ENCODE assay signal across 30 cellular contexts in genomic region chr6:20640181-20640580, GRCh38.
DNase-seq lines count a peak whose midpoint lies in the region; ATAC-seq and TF ChIP-seq lines count a peak whose summit lies in the region.
"Had no signal": no experiment of that assay in that cellular context is flagged by ENCODE, and none has a peak within 500 bp of the region (broad histone marks: within the 10 kb centered on the region; RNA-seq: fewer than 3 reads in every experiment).

No MANE protein-coding gene starts in this region.

- TF ChIP-seq CTCF in mesothelial cell of epicardium (IDR thresholded peaks at IDR 0.05; ENCODE audit: unreplicated experiment) (no peak), GM13977 (IDR thresholded peaks at IDR 0.05; ENCODE audit: extremely low read depth, insufficient read depth, missing control alignments) (no peak)

- in situ Hi-C loops in GM13977 (cut with MboI; ENCODE audit: low pct_unique_long_range_greater_than_20kb, low sequenced_read_pairs, unreplicated experiment): no loop called here

- no peak for ATAC-seq in HG02970 (IDR thresholded peaks at IDR 0.05; ENCODE audit: low FRiP score, unreplicated experiment)
- ATAC-seq in HG03442 (IDR thresholded peaks at IDR 0.05; ENCODE audit: unreplicated experiment): no peak
- ATAC-seq: A549, left colon, Panc1 had no signal

- H3K4me1 Mint-ChIP-seq in mesothelial cell of epicardium: peaks cover 16% of the 10 kb centered on the region
- H3K4me1 Mint-ChIP-seq in CD4-positive, alpha-beta memory T cell: peaks cover 0 to 9% (median 2%) of the 10 kb centered on the region in 4 donors
- H3K4me1 Mint-ChIP-seq: activated CD4-positive, alpha-beta memory T cell treated with anti-CD3 and anti-CD28 coated beads, Interleukin-2, amount 10 ng/mL, durations not matched to agents 7 days and 5 days; B cell had no signal

- H3K27ac ChIP-seq in cingulate gyrus (ENCODE audit: low read depth, low read length): peak overlapping the region; percentile 0
- H3K27ac ChIP-seq in CD4-positive, alpha-beta memory T cell (ENCODE audit: low read depth, low read length): no peak overlapping the region
- H3K27ac ChIP-seq: A549, brain microvascular endothelial cell, sigmoid colon, transverse colon had no signal

- CTCF ChIA-PET in CD4-positive, alpha-beta memory T cell (lab: Charles Lee; ENCODE audit: partially characterized antibody): no interaction called here

- POLR2A ChIA-PET in CD4-positive, alpha-beta memory T cell (lab: Charles Lee; ENCODE audit: partially characterized antibody): no interaction called here

- no peaks in the 10 kb centered on the region for H3K36me3 ChIP-seq in CD4-positive, alpha-beta memory T cell (ENCODE audit: insufficient read depth, low read length)
- H3K36me3 ChIP-seq: brain microvascular endothelial cell, sigmoid colon, transverse colon had no signal

- peak overlapping the region; percentile 43 for H3K27ac Mint-ChIP-seq in mesothelial cell of epicardium
- H3K27ac Mint-ChIP-seq in CD4-positive, alpha-beta memory T cell: no peak overlapping the region
- H3K27ac Mint-ChIP-seq: activated CD4-positive, alpha-beta memory T cell treated with anti-CD3 and anti-CD28 coated beads, Interleukin-2, amount 10 ng/mL, durations not matched to agents 7 days and 5 days; activated T-helper 1 cell treated with anti-CD3 and anti-CD28 coated beads, Interleukin-12 subunit alpha, Interleukin-12 subunit beta, Interleukin-2, Interleukin-4 antibody, amounts not matched to agents 30 ng/mL and 10 ng/mL and 1 ng/mL, durations not matched to agents 14 hours and 24 hours and 36 hours; B cell; CD8-positive, alpha-beta memory T cell; immature natural killer cell; progenitor cell of endocrine pancreas had no signal

- no peaks in the 10 kb centered on the region for H3K9me3 ChIP-seq in CD4-positive, alpha-beta memory T cell (ENCODE audit: control insufficient read depth in 1 of 2, low read length in 2 of 2)
- H3K9me3 ChIP-seq: A549, sigmoid colon, transverse colon had no signal

- no peaks in the 10 kb centered on the region for H3K4me1 ChIP-seq in CD4-positive, alpha-beta memory T cell (ENCODE audit: insufficient read depth, low read length)
- H3K4me1 ChIP-seq: A549, sigmoid colon, transverse colon had no signal

- peaks cover 3% of the 10 kb centered on the region for H3K9me3 Mint-ChIP-seq in mesothelial cell of epicardium
- no peaks in the 10 kb centered on the region for H3K9me3 Mint-ChIP-seq in CD4-positive, alpha-beta memory T cell
- H3K9me3 Mint-ChIP-seq: activated CD4-positive, alpha-beta memory T cell treated with anti-CD3 and anti-CD28 coated beads, Interleukin-2, amount 10 ng/mL, durations not matched to agents 7 days and 5 days; activated T-helper 1 cell treated with anti-CD3 and anti-CD28 coated beads, Interleukin-12 subunit alpha, Interleukin-12 subunit beta, Interleukin-2, Interleukin-4 antibody, amounts not matched to agents 30 ng/mL and 10 ng/mL and 1 ng/mL, durations not matched to agents 14 hours and 24 hours and 36 hours; CD8-positive, alpha-beta memory T cell; immature natural killer cell had no signal

- DNase-seq in Ammon's horn (ENCODE audit: low spot score): peak; percentile 51
- peak; percentile 48 for DNase-seq in NCI-H1048 (lab: John Stamatoyannopoulos, UW)
- no peak for DNase-seq in mesothelial cell of epicardium (ENCODE audit: low spot score in 2 of 2, unreplicated experiment in 2 of 2)
- no peak for DNase-seq in CD4-positive, alpha-beta memory T cell
- no peak for DNase-seq in GM13977 (ENCODE audit: low spot score)
- DNase-seq: activated CD4-positive, alpha-beta memory T cell treated with anti-CD3 and anti-CD28 coated beads, Interleukin-2, amount 10 ng/mL, durations not matched to agents 7 days and 5 days; activated CD4-positive, CD25-positive, alpha-beta regulatory T cell treated with anti-CD3 and anti-CD28 coated beads, Interleukin-2, amount 50 U/mL, for 72 hours; activated CD8-positive, alpha-beta memory T cell treated with anti-CD3 and anti-CD28 coated beads, Interleukin-2, amount 50 U/mL, for 48 hours; activated naive CD4-positive, alpha-beta T cell treated with anti-CD3 and anti-CD28 coated beads, Interleukin-2, amount 50 U/mL, for 16 hours; brain microvascular endothelial cell; CD8-positive, alpha-beta memory T cell; immature natural killer cell; KBM-7; left colon; NCI-H1092 treated with DMSO at 0.1 percent for 48 hours; NCI-H187 treated with DMSO at 0.1 percent for 48 hours; NCI-H2171 treated with DMSO at 0.1 percent for 48 hours; NCI-H510A treated with DMSO at 0.1 percent for 48 hours; SHP77 treated with DMSO at 0.1 percent for 48 hours; sigmoid colon; stimulated activated CD4-positive, alpha-beta T cell treated with anti-CD3 and anti-CD28 coated beads, Interleukin-4, amount 100 ng/mL, for 1 hour; transverse colon had no signal

- no peak overlapping the region for H3K4me3 ChIP-seq in CD4-positive, alpha-beta memory T cell (ENCODE audit: low read length in 2 of 2)
- H3K4me3 ChIP-seq: A549, sigmoid colon, transverse colon had no signal

- intact Hi-C loops in CD4-positive, alpha-beta memory T cell (cut with micrococcal nuclease): no loop called here

- H3K36me3 Mint-ChIP-seq in mesothelial cell of epicardium: peaks cover 6% of the 10 kb centered on the region
- H3K36me3 Mint-ChIP-seq in CD4-positive, alpha-beta memory T cell: peaks cover 25 to 43% of the 10 kb centered on the region in 2 donors

- H3K4me3 Mint-ChIP-seq in mesothelial cell of epicardium: no peak overlapping the region
- no peak overlapping the region for H3K4me3 Mint-ChIP-seq in CD4-positive, alpha-beta memory T cell
- H3K4me3 Mint-ChIP-seq: activated CD4-positive, alpha-beta memory T cell treated with anti-CD3 and anti-CD28 coated beads, Interleukin-2, amount 10 ng/mL, durations not matched to agents 7 days and 5 days; activated T-helper 1 cell treated with anti-CD3 and anti-CD28 coated beads, Interleukin-12 subunit alpha, Interleukin-12 subunit beta, Interleukin-2, Interleukin-4 antibody, amounts not matched to agents 30 ng/mL and 10 ng/mL and 1 ng/mL, durations not matched to agents 14 hours and 24 hours and 36 hours; B cell; CD8-positive, alpha-beta memory T cell; immature natural killer cell had no signal

- no peaks in the 10 kb centered on the region for H3K27me3 ChIP-seq in CD4-positive, alpha-beta memory T cell (ENCODE audit: insufficient read depth, low read length)
- H3K27me3 ChIP-seq: brain microvascular endothelial cell, sigmoid colon, transverse colon had no signal

- H3K27me3 Mint-ChIP-seq in mesothelial cell of epicardium (ENCODE audit: low read depth): no peaks in the 10 kb centered on the region
- no peaks in the 10 kb centered on the region for H3K27me3 Mint-ChIP-seq in CD4-positive, alpha-beta memory T cell
- H3K27me3 Mint-ChIP-seq: activated CD4-positive, alpha-beta memory T cell treated with anti-CD3 and anti-CD28 coated beads, Interleukin-2, amount 10 ng/mL, durations not matched to agents 7 days and 5 days; B cell; CD8-positive, alpha-beta memory T cell; progenitor cell of endocrine pancreas had no signal

Comparison
In these comparisons a context has a peak if more than half of its experiments do, and no peak if none do; other contexts are left out.
1. DNase-seq: peak in Ammon's horn (single experiment) and NCI-H1048 (single experiment); none in mesothelial cell of epicardium (0 of 2), CD4-positive, alpha-beta memory T cell (0 of 5) and GM13977 (single experiment).